28 cellular contexts compared by ENCODE assay signal in genomic region chr16:65689726-65690125, GRCh38.
"Had no signal": no experiment of that assay in that cellular context is flagged by ENCODE, and none has a peak within 500 bp of the region (broad histone marks: within the 10 kb centered on the region; RNA-seq: fewer than 3 reads in every experiment).

No MANE protein-coding gene starts in this region.

- H3K9me3 ChIP-seq: esophagus squamous epithelium, neutrophil, thoracic aorta had no signal

- H3K4me3 Mint-ChIP-seq: activated CD4-positive, alpha-beta T cell treated with anti-CD3 and anti-CD28 coated beads for 36 hours; activated CD8-positive, alpha-beta memory T cell treated with anti-CD3 and anti-CD28 coated beads, Interleukin-2, amount 10 ng/mL, durations not matched to agents 7 days and 5 days; activated CD8-positive, alpha-beta T cell treated with anti-CD3 and anti-CD28 coated beads, Interleukin-2, amount 10 ng/mL, durations not matched to agents 7 days and 5 days; activated naive CD4-positive, alpha-beta T cell treated with anti-CD3 and anti-CD28 coated beads, Interleukin-2, amount 50 U/mL, for 24 hours; activated naive CD8-positive, alpha-beta T cell treated with anti-CD3 and anti-CD28 coated beads, Interleukin-2, amount 50 U/mL, for 24 hours; central memory CD8-positive, alpha-beta T cell; nephron progenitor cell; stimulated activated effector memory CD8-positive, alpha-beta T cell treated with anti-CD3 and anti-CD28 coated beads, Interleukin-12 subunit alpha, Interleukin-12 subunit beta, amount 100 ng/mL, for 72 hours; stimulated activated naive CD8-positive, alpha-beta T cell treated with anti-CD3 and anti-CD28 coated beads, Interleukin-15, Interleukin-2, amounts not matched to agents 100 ng/mL and 50 ng/mL, for 24 hours; T-helper 2 cell treated with Interferon-gamma antibody and Interleukin-4, amounts not matched to agents 5 μg/mL and 100 μg/mL, for 36 hours had no signal

- H3K27ac ChIP-seq: epithelial cell of prostate, esophagus squamous epithelium, neutrophil, skin epidermis, thoracic aorta had no signal

- DNase-seq: activated CD4-positive, alpha-beta T cell treated with anti-CD3 and anti-CD28 coated beads for 36 hours; activated CD4-positive, CD25-positive, alpha-beta regulatory T cell; activated CD8-positive, alpha-beta memory T cell treated with anti-CD3 and anti-CD28 coated beads, Interleukin-2, amount 10 ng/mL, durations not matched to agents 7 days and 5 days; activated CD8-positive, alpha-beta T cell treated with anti-CD3 and anti-CD28 coated beads, Interleukin-2, amount 10 ng/mL, durations not matched to agents 7 days and 5 days; activated naive CD8-positive, alpha-beta T cell treated with anti-CD3 and anti-CD28 coated beads, Interleukin-2, amount 50 U/mL, for 24 hours; activated T-cell treated with anti-CD3 and anti-CD28 coated beads, Interleukin-2, amount 50 U/mL, for 48 hours; effector CD8-positive, alpha-beta T cell; esophagus squamous epithelium; foreskin melanocyte; islet precursor cell; left ventricle myocardium superior; nephron progenitor cell; stimulated activated CD4-positive, alpha-beta T cell treated with anti-CD3 and anti-CD28 coated beads, Interleukin-4, amount 100 ng/mL, for 24 hours; trophoblast cell had no signal

- H3K4me3 ChIP-seq: esophagus squamous epithelium, skin epidermis, thoracic aorta had no signal

- H3K27ac Mint-ChIP-seq: activated CD4-positive, alpha-beta T cell treated with anti-CD3 and anti-CD28 coated beads for 36 hours; activated CD8-positive, alpha-beta memory T cell treated with anti-CD3 and anti-CD28 coated beads, Interleukin-2, amount 10 ng/mL, durations not matched to agents 7 days and 5 days; activated CD8-positive, alpha-beta T cell treated with anti-CD3 and anti-CD28 coated beads, Interleukin-2, amount 10 ng/mL, durations not matched to agents 7 days and 5 days; activated naive CD4-positive, alpha-beta T cell treated with anti-CD3 and anti-CD28 coated beads, Interleukin-2, amount 50 U/mL, for 24 hours; activated naive CD8-positive, alpha-beta T cell treated with anti-CD3 and anti-CD28 coated beads, Interleukin-2, amount 50 U/mL, for 24 hours; activated T-helper 2 cell treated with anti-CD3 and anti-CD28 coated beads, Interferon-gamma antibody, Interleukin-2, Interleukin-4, amounts not matched to agents 10 μg/mL and 5 μg/mL and 100 μg/mL, durations not matched to agents 14 hours and 24 hours and 36 hours; nephron progenitor cell; stimulated activated effector memory CD8-positive, alpha-beta T cell treated with anti-CD3 and anti-CD28 coated beads, Interleukin-12 subunit alpha, Interleukin-12 subunit beta, amount 100 ng/mL, for 72 hours; stimulated activated naive CD8-positive, alpha-beta T cell treated with anti-CD3 and anti-CD28 coated beads, Interleukin-15, Interleukin-2, amounts not matched to agents 100 ng/mL and 50 ng/mL, for 24 hours; T-helper 2 cell treated with Interferon-gamma antibody and Interleukin-4, amounts not matched to agents 5 μg/mL and 100 μg/mL, for 36 hours had no signal

- H3K36me3 Mint-ChIP-seq: activated CD8-positive, alpha-beta memory T cell treated with anti-CD3 and anti-CD28 coated beads, Interleukin-2, amount 10 ng/mL, durations not matched to agents 7 days and 5 days; activated naive CD4-positive, alpha-beta T cell treated with anti-CD3 and anti-CD28 coated beads, Interleukin-2, amount 50 U/mL, for 24 hours; stimulated activated effector memory CD8-positive, alpha-beta T cell treated with anti-CD3 and anti-CD28 coated beads, Interleukin-12 subunit alpha, Interleukin-12 subunit beta, amount 100 ng/mL, for 72 hours had no signal

- H3K27me3 Mint-ChIP-seq: activated CD8-positive, alpha-beta memory T cell treated with anti-CD3 and anti-CD28 coated beads, Interleukin-2, amount 10 ng/mL, durations not matched to agents 7 days and 5 days; activated naive CD4-positive, alpha-beta T cell treated with anti-CD3 and anti-CD28 coated beads, Interleukin-2, amount 50 U/mL, for 24 hours; activated naive CD8-positive, alpha-beta T cell treated with anti-CD3 and anti-CD28 coated beads, Interleukin-2, amount 50 U/mL, for 24 hours; central memory CD8-positive, alpha-beta T cell; stimulated activated naive CD8-positive, alpha-beta T cell treated with anti-CD3 and anti-CD28 coated beads, Interleukin-15, Interleukin-2, amounts not matched to agents 100 ng/mL and 50 ng/mL, for 24 hours had no signal

- ATAC-seq: activated CD4-positive, alpha-beta T cell treated with anti-CD3 and anti-CD28 coated beads for 36 hours; activated CD8-positive, alpha-beta memory T cell treated with anti-CD3 and anti-CD28 coated beads, Interleukin-2, amount 10 ng/mL, durations not matched to agents 7 days and 5 days; activated CD8-positive, alpha-beta T cell treated with anti-CD3 and anti-CD28 coated beads, Interleukin-2, amount 10 ng/mL, durations not matched to agents 7 days and 5 days; activated naive CD8-positive, alpha-beta T cell treated with anti-CD3 and anti-CD28 coated beads, Interleukin-2, amount 50 U/mL, for 24 hours; left ventricle myocardium superior; sciatic nerve; stimulated activated effector memory CD8-positive, alpha-beta T cell treated with anti-CD3 and anti-CD28 coated beads, Interleukin-12 subunit alpha, Interleukin-12 subunit beta, amount 100 ng/mL, for 72 hours had no signal

- H3K4me1 ChIP-seq: esophagus squamous epithelium had no signal

- H3K27me3 ChIP-seq: esophagus squamous epithelium, neutrophil had no signal

- H3K4me1 Mint-ChIP-seq: activated CD4-positive, alpha-beta T cell treated with anti-CD3 and anti-CD28 coated beads for 36 hours; activated CD8-positive, alpha-beta memory T cell treated with anti-CD3 and anti-CD28 coated beads, Interleukin-2, amount 10 ng/mL, durations not matched to agents 7 days and 5 days; activated naive CD4-positive, alpha-beta T cell treated with anti-CD3 and anti-CD28 coated beads, Interleukin-2, amount 50 U/mL, for 24 hours; activated naive CD8-positive, alpha-beta T cell treated with anti-CD3 and anti-CD28 coated beads, Interleukin-2, amount 50 U/mL, for 24 hours; central memory CD8-positive, alpha-beta T cell; nephron progenitor cell; stimulated activated effector memory CD8-positive, alpha-beta T cell treated with anti-CD3 and anti-CD28 coated beads, Interleukin-12 subunit alpha, Interleukin-12 subunit beta, amount 100 ng/mL, for 72 hours had no signal

- H3K36me3 ChIP-seq: esophagus squamous epithelium, neutrophil, thoracic aorta had no signal

- H3K9me3 Mint-ChIP-seq: activated naive CD4-positive, alpha-beta T cell treated with anti-CD3 and anti-CD28 coated beads, Interleukin-2, amount 50 U/mL, for 24 hours; stimulated activated naive CD8-positive, alpha-beta T cell treated with anti-CD3 and anti-CD28 coated beads, Interleukin-15, Interleukin-2, amounts not matched to agents 100 ng/mL and 50 ng/mL, for 24 hours had no signal

- FAIRE-seq: bronchial epithelial cell, endometrium, urothelium cell line had no signal
